In the genomic region with DNA sequence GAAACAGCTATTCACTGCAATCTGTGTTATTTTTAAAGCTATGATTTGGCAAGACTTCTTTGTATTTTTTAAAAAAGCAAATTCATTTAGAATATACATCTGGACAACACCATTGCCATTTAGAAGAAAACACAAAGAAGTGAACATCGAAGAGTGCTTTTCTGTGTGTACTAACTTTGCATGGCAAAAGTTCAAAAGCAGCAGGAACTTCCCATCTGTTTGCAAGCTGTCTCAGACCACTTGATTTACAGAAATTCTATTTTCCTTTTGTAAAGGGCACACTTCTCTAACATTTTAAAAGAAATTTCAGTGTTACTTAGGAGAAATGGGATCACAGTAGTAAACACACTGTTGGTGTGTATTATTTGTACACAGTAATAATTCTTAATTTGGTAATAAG, we compare ENCODE assay signal across 16 cellular contexts.
DNase-seq lines count a peak whose midpoint lies in the region; ATAC-seq and TF ChIP-seq lines count a peak whose summit lies in the region.
"Had no signal": no experiment of that assay in that cellular context is flagged by ENCODE, and none has a peak within 500 bp of the region (broad histone marks: within the 10 kb centered on the region; RNA-seq: fewer than 3 reads in every experiment).

No MANE protein-coding gene starts in this region.

- H3K27ac Mint-ChIP-seq in GM23338 (no peak overlapping the region), WTC11 (0 out of 2 replicates have a peak overlapping the region, but pooled peaks have one; percentile 25)
- H3K27ac Mint-ChIP-seq: dendritic cell treated with granulocyte-macrophage colony-stimulating factor and Interleukin-4, amounts not matched to agents 40 ng/mL and 50 ng/mL, for 4 days had no signal

- no peaks in the 10 kb centered on the region for H3K79me2 ChIP-seq in GM23338 (replicated peaks; ENCODE audit: insufficient read depth)
- H3K79me2 ChIP-seq in osteoblast (ENCODE audit: insufficient read depth, low read length), result no peaks in the 10 kb centered on the region

- no peaks in the 10 kb centered on the region for H3K27me3 Mint-ChIP-seq in GM23338 (ENCODE audit: insufficient read depth, low read depth, poor library complexity)
- H3K27me3 Mint-ChIP-seq in WTC11 (ENCODE audit: low read depth), result no peaks in the 10 kb centered on the region
- H3K27me3 Mint-ChIP-seq: dendritic cell treated with granulocyte-macrophage colony-stimulating factor and Interleukin-4, amounts not matched to agents 40 ng/mL and 50 ng/mL, for 4 days had no signal

- peaks cover 30% of the 10 kb centered on the region for H3K4me1 Mint-ChIP-seq in GM23338
- H3K4me1 Mint-ChIP-seq in WTC11, result peaks cover 42% of the 10 kb centered on the region

- H3K4me3 Mint-ChIP-seq in GM23338 (no peak overlapping the region), WTC11 (no peak overlapping the region)
- H3K4me3 Mint-ChIP-seq: activated T-cell treated with anti-CD3 and anti-CD28 coated beads, Interleukin-2, amount 50 U/mL, for 4 hours; dendritic cell treated with granulocyte-macrophage colony-stimulating factor and Interleukin-4, amounts not matched to agents 40 ng/mL and 50 ng/mL, for 4 days had no signal

- no peaks in the 10 kb centered on the region for H4K20me1 ChIP-seq in GM23338 (replicated peaks; ENCODE audit: insufficient read depth)
- no peaks in the 10 kb centered on the region for H4K20me1 ChIP-seq in osteoblast (ENCODE audit: insufficient read depth, low read length)

- H3K9me3 Mint-ChIP-seq in GM23338, result peaks cover 2% of the 10 kb centered on the region; the same call in 2 of the 3 replicates
- peaks cover 11% of the 10 kb centered on the region for H3K9me3 Mint-ChIP-seq in WTC11
- H3K9me3 Mint-ChIP-seq: activated T-cell treated with anti-CD3 and anti-CD28 coated beads, Interleukin-2, amount 50 U/mL, for 4 hours had no signal

- CTCF ChIA-PET in WTC11 (lab: Charles Lee), result no interaction called here

- H3K27ac ChIP-seq in GM23338 (ENCODE audit: low read depth) (no peak overlapping the region), osteoblast (ENCODE audit: low read depth, low read length) (no peak overlapping the region)

- ATAC-seq in GM23338 (no peak), WTC11 (no peak), GM21528 (IDR thresholded peaks at IDR 0.05; ENCODE audit: low FRiP score, unreplicated experiment) (no peak)
- ATAC-seq: activated T-cell treated with anti-CD3 and anti-CD28 coated beads, Interleukin-2, amount 50 U/mL, for 4 hours; esophagus mucosa had no signal

- no peaks in the 10 kb centered on the region for H3K9me3 ChIP-seq in osteoblast (ENCODE audit: low read depth, low read length)

- H3K36me3 Mint-ChIP-seq in GM23338 (ENCODE audit: low read depth) (peaks cover 9% of the 10 kb centered on the region), WTC11 (0 out of 2 replicates have a peak, but pooled peaks cover 7% of the 10 kb centered on the region)

- no peaks in the 10 kb centered on the region for H3K9me2 ChIP-seq in GM23338 (ENCODE audit: insufficient read depth)

- intact Hi-C loops in posterior vena cava (cut with DNase I), result no loop called here

- DNase-seq in GM23338 (ENCODE audit: low spot score), result no peak
- DNase-seq in WTC11 (ENCODE audit: low spot score), result no peak
- DNase-seq in fibroblast of peridontal ligament (ENCODE audit: extremely low read depth), result peak; percentile 45
- DNase-seq in osteoblast (ENCODE audit: insufficient read length, low spot score, missing footprints), result no peak
- no peak for DNase-seq in HK-2 (ENCODE audit: unreplicated experiment)
- no peak for DNase-seq in posterior vena cava (ENCODE audit: low spot score)
- DNase-seq: activated CD4-positive, alpha-beta T cell treated with anti-CD3 and anti-CD28 coated beads, Interleukin-2, amount 50 U/mL, for 48 hours; activated naive CD4-positive, alpha-beta T cell treated with anti-CD3 and anti-CD28 coated beads, Interleukin-2, amount 50 U/mL, for 16 hours; activated T-cell treated with anti-CD3 and anti-CD28 coated beads, Interleukin-2, amount 50 U/mL, for 4 hours; GOT3; KBM-7; NCI-H748 treated with DMSO at 0.1 percent for 48 hours; small intestine had no signal

- H3K36me3 ChIP-seq in GM23338 (ENCODE audit: insufficient read depth) (no peaks in the 10 kb centered on the region), osteoblast (ENCODE audit: insufficient read depth, low read length) (no peaks in the 10 kb centered on the region)

- TF ChIP-seq CTCF in GM23338 (conservative IDR thresholded peaks at IDR 0.05; ENCODE audit: low read depth in 2 of 2) (no peak), WTC11 (IDR thresholded peaks at IDR 0.05) (no peak), osteoblast (IDR thresholded peaks at IDR 0.05; ENCODE audit: extremely low read depth, low read depth, low read length) (no peak)

- H2AFZ ChIP-seq in GM23338 (no peak overlapping the region), osteoblast (ENCODE audit: low read length) (peak overlapping the region; percentile 17)

- H3K27me3 ChIP-seq in GM23338 (ENCODE audit: insufficient read depth), result no peaks in the 10 kb centered on the region
- H3K27me3 ChIP-seq in osteoblast (ENCODE audit: insufficient read depth, low read length), result no peaks in the 10 kb centered on the region

- H3F3A ChIP-seq in GM23338 (replicated peaks; ENCODE audit: low read depth), result no peaks in the 10 kb centered on the region

- POLR2A ChIA-PET in WTC11 (lab: Charles Lee), result no interaction called here

- H3K4me2 ChIP-seq in GM23338 (peak overlapping the region; percentile 22; the same call in 1 of the 2 replicates), osteoblast (ENCODE audit: insufficient read depth, low read length) (no peak overlapping the region)

- peaks cover 24% of the 10 kb centered on the region for H3K4me1 ChIP-seq in GM23338 (ENCODE audit: insufficient read depth)
- H3K4me1 ChIP-seq in osteoblast (ENCODE audit: insufficient read depth, low read length), result peaks cover 2% of the 10 kb centered on the region

- no peak overlapping the region for H3K4me3 ChIP-seq in GM23338
- H3K4me3 ChIP-seq in osteoblast (ENCODE audit: insufficient read depth, low read length), result no peak overlapping the region

TF ChIP-seq in GM23338, 12 proteins besides CTCF, POLR2A, EP300 and RAD21 (continues in another document):
- TF ChIP-seq, protein P1, sequence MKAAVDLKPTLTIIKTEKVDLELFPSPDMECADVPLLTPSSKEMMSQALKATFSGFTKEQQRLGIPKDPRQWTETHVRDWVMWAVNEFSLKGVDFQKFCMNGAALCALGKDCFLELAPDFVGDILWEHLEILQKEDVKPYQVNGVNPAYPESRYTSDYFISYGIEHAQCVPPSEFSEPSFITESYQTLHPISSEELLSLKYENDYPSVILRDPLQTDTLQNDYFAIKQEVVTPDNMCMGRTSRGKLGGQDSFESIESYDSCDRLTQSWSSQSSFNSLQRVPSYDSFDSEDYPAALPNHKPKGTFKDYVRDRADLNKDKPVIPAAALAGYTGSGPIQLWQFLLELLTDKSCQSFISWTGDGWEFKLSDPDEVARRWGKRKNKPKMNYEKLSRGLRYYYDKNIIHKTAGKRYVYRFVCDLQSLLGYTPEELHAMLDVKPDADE (IDR thresholded peaks at IDR 0.05), result no peak
- no peak for TF ChIP-seq ZNF331 (CRISPR knock-in tag; IDR thresholded peaks at IDR 0.05; ENCODE audit: low read depth)

TF ChIP-seq in WTC11, 78 proteins besides CTCF, POLR2A, EP300 and RAD21 (continues in another document):
- TF ChIP-seq ZNF232 (CRISPR knock-in tag; IDR thresholded peaks at IDR 0.05) (no peak), ZBTB21 (CRISPR knock-in tag; IDR thresholded peaks at IDR 0.05; ENCODE audit: borderline replicate concordance) (no peak), E2F4 (CRISPR knock-in tag; IDR thresholded peaks at IDR 0.05; ENCODE audit: borderline replicate concordance, low read depth) (no peak), ZSCAN18 (CRISPR knock-in tag; IDR thresholded peaks at IDR 0.05) (no peak), TEAD4 (CRISPR knock-in tag; IDR thresholded peaks at IDR 0.05) (no peak), USF1 (CRISPR knock-in tag; IDR thresholded peaks at IDR 0.05) (no peak)
- TF ChIP-seq, protein P2, sequence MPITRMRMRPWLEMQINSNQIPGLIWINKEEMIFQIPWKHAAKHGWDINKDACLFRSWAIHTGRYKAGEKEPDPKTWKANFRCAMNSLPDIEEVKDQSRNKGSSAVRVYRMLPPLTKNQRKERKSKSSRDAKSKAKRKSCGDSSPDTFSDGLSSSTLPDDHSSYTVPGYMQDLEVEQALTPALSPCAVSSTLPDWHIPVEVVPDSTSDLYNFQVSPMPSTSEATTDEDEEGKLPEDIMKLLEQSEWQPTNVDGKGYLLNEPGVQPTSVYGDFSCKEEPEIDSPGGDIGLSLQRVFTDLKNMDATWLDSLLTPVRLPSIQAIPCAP (CRISPR knock-in tag; IDR thresholded peaks at IDR 0.05), result no peak
- TF ChIP-seq, protein P3, sequence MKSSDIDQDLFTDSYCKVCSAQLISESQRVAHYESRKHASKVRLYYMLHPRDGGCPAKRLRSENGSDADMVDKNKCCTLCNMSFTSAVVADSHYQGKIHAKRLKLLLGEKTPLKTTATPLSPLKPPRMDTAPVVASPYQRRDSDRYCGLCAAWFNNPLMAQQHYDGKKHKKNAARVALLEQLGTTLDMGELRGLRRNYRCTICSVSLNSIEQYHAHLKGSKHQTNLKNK (CRISPR knock-in tag; IDR thresholded peaks at IDR 0.05), result no peak
